23 cellular contexts compared by ENCODE assay signal in genomic region chr2:167715932-167716331, GRCh38.
DNase-seq lines count a peak whose midpoint lies in the region; ATAC-seq, FAIRE-seq and TF ChIP-seq lines count a peak whose summit lies in the region.
"Had no signal": no experiment of that assay in that cellular context is flagged by ENCODE, and none has a peak within 500 bp of the region (broad histone marks: within the 10 kb centered on the region; RNA-seq: fewer than 3 reads in every experiment).

No MANE protein-coding gene starts in this region.

- DNase-seq in right cardiac atrium (peak in 2 of 3 donors; percentile 28), heart left ventricle (no peak), kidney (peak; percentile 55), SW480 (ENCODE audit: low spot score) (no peak), NCI-H446 treated with DMSO at 0.1 percent for 48 hours (lab: John Stamatoyannopoulos, UW) (no peak), GM19238 (ENCODE audit: insufficient read length, low spot score) (no peak)
- DNase-seq: CD4-positive, CD25-positive, alpha-beta regulatory T cell; Kasumi-1; NCI-H1092 treated with DMSO at 0.1 percent for 48 hours; NCI-H1436; NCI-H187 treated with DMSO at 0.1 percent for 48 hours; NCI-H524 treated with DMSO at 0.1 percent for 48 hours; NCI-H774; NK-92 treated with Interleukin-12 subunit alpha and Interleukin-12 subunit beta, amount 100 ng/mL, for 24 hours; PC-3; Right ventricle myocardium superior had no signal

- no peaks in the 10 kb centered on the region for H3K4me1 ChIP-seq in right cardiac atrium (ENCODE audit: control insufficient read depth, insufficient read depth, low read length)
- H3K4me1 ChIP-seq in heart left ventricle: no peaks in the 10 kb centered on the region
- no peaks in the 10 kb centered on the region for H3K4me1 ChIP-seq in kidney (ENCODE audit: control insufficient read depth in 1 of 2, insufficient read depth in 1 of 2, low read depth in 1 of 2, low read length in 2 of 2)
- H3K4me1 ChIP-seq: SJSA1 had no signal

- no peak for TF ChIP-seq CTCF in heart left ventricle (IDR thresholded peaks at IDR 0.05)
- no peak for TF ChIP-seq CTCF in kidney (IDR thresholded peaks at IDR 0.05; ENCODE audit: borderline replicate concordance, extremely low read depth, insufficient read depth)

- no peaks in the 10 kb centered on the region for H3K27me3 ChIP-seq in right cardiac atrium (ENCODE audit: control insufficient read depth, insufficient read depth)
- H3K27me3 ChIP-seq in heart left ventricle: no peaks in the 10 kb centered on the region
- H3K27me3 ChIP-seq: SJSA1 had no signal

- H3K9ac ChIP-seq in kidney (ENCODE audit: low read length in 2 of 2): no peak overlapping the region

- no peak for FAIRE-seq in kidney (lab: Jason Lieb, UNC)
- FAIRE-seq: G401.6, GM12878, H54, HepG2 had no signal

- no peak for ATAC-seq in right cardiac atrium
- ATAC-seq in heart left ventricle: no peak
- ATAC-seq in HG02884 (IDR thresholded peaks at IDR 0.05; ENCODE audit: unreplicated experiment): no peak
- ATAC-seq: GM12878, HepG2, PC-3 had no signal

- H3K36me3 ChIP-seq in heart left ventricle (no peaks in the 10 kb centered on the region), kidney (ENCODE audit: control insufficient read depth in 1 of 2, insufficient read depth in 2 of 2, low read length in 2 of 2) (no peaks in the 10 kb centered on the region)
- H3K36me3 ChIP-seq: SJSA1 had no signal

- H3K4me3 ChIP-seq in right cardiac atrium (ENCODE audit: low read length): no peak overlapping the region
- no peak overlapping the region for H3K4me3 ChIP-seq in heart left ventricle
- no peak overlapping the region for H3K4me3 ChIP-seq in kidney (ENCODE audit: low read length in 2 of 2)
- H3K4me3 ChIP-seq: GM12878, SJSA1 had no signal

- intact Hi-C loops in right cardiac atrium (cut with DNase I): no loop called here
- intact Hi-C loops in heart left ventricle (cut with DNase I): no loop called here
- intact Hi-C loops in kidney (cut with DNase I): no loop called here

- H3K27ac ChIP-seq in right cardiac atrium (ENCODE audit: low read length): no peak overlapping the region
- H3K27ac ChIP-seq in heart left ventricle: no peak overlapping the region
- peak overlapping the region; percentile 19 for H3K27ac ChIP-seq in angular gyrus (ENCODE audit: low read depth, low read length)
- no peak overlapping the region for H3K27ac ChIP-seq in kidney (ENCODE audit: low read depth in 2 of 2, low read length in 2 of 2)
- H3K27ac ChIP-seq: SJSA1 had no signal

- 80% methylated on average over 29 of the region's 29 CpGs for WGBS in right cardiac atrium
- 67 to 86% (median 80%) methylated on average over 29 of the region's 29 CpGs for WGBS in heart left ventricle, 4 donors

- H3K9me3 ChIP-seq in right cardiac atrium (ENCODE audit: control insufficient read depth, low read length) (no peaks in the 10 kb centered on the region), heart left ventricle (no peaks in the 10 kb centered on the region), kidney (ENCODE audit: control insufficient read depth in 1 of 2, low read length in 2 of 2) (no peaks in the 10 kb centered on the region)
- H3K9me3 ChIP-seq: SJSA1 had no signal

- TF ChIP-seq POLR2A in heart left ventricle (IDR thresholded peaks at IDR 0.05): no peak

Comparison
In these comparisons a context has a peak if more than half of its experiments do, and no peak if none do; other contexts are left out.
1. DNase-seq: peak in right cardiac atrium (2 of 3) and kidney (single experiment); none in heart left ventricle (0 of 5), SW480 (single experiment), NCI-H446 treated with DMSO at 0.1 percent for 48 hours (single experiment) and GM19238 (single experiment).